ENCODE assay signal across 19 cellular contexts in the genomic region with DNA sequence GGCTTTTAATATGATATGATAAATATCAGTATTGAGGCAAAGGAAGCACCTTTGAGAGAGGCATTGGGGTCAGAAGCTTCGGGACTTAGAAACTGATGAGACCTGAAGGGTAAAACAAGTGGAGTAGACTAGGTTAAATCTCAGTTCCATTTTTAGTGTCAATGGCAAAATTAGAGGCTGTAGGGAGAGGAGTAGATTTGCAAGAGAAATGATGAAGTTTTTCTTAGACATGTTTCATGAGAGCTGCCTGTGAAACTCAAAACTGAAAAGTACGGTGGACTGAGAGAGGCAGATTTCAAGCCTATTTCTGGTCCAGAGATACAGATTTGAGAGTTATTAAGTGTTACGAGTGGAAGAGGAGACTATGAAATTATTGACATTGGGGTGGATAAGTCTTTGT.
DNase-seq lines count a peak whose midpoint lies in the region; ATAC-seq and TF ChIP-seq lines count a peak whose summit lies in the region.
"Had no signal": no experiment of that assay in that cellular context is flagged by ENCODE, and none has a peak within 500 bp of the region (broad histone marks: within the 10 kb centered on the region; RNA-seq: fewer than 3 reads in every experiment).

No MANE protein-coding gene starts in this region.

- DNase-seq in GM12865 (ENCODE audit: low read depth) (peak; percentile 12), mucosa of gallbladder (ENCODE audit: low spot score) (no peak), esophagus muscularis mucosa (ENCODE audit: extremely low spot score) (no peak), NCI-H748 (lab: John Stamatoyannopoulos, UW; ENCODE audit: unreplicated experiment) (no peak)
- DNase-seq: CD8-positive, alpha-beta memory T cell; DMS79 treated with DMSO at 0.1 percent for 48 hours; GM23248; HCEC 1CT; KBM-7; NCI-H1417 treated with DMSO at 0.1 percent for 48 hours; NCI-H2081; NCI-H510A; SW 1271 had no signal

- TF ChIP-seq CTCF in GM12865 (IDR thresholded peaks at IDR 0.05; ENCODE audit: insufficient read depth, low read depth, low read length, missing control alignments) (no peak), esophagus muscularis mucosa (IDR thresholded peaks at IDR 0.05) (no peak)

- no peaks in the 10 kb centered on the region for H3K36me3 ChIP-seq in esophagus muscularis mucosa

- ATAC-seq in GM21360 (IDR thresholded peaks at IDR 0.05; ENCODE audit: unreplicated experiment) (peak; percentile 60), HG02678 (IDR thresholded peaks at IDR 0.05; ENCODE audit: unreplicated experiment) (peak; percentile 68), HG03432 (IDR thresholded peaks at IDR 0.05; ENCODE audit: unreplicated experiment) (peak; percentile 66), GM21737 (IDR thresholded peaks at IDR 0.05; ENCODE audit: unreplicated experiment) (no peak)
- ATAC-seq: Panc1 had no signal

- no peaks in the 10 kb centered on the region for H3K4me1 ChIP-seq in esophagus muscularis mucosa

- 86% methylated on average over 3 of the region's 3 CpGs for WGBS in esophagus muscularis mucosa

- TF ChIP-seq EP300 in esophagus muscularis mucosa (IDR thresholded peaks at IDR 0.05) = no peak

- H3K27me3 ChIP-seq in esophagus muscularis mucosa = no peaks in the 10 kb centered on the region

- TF ChIP-seq POLR2A in esophagus muscularis mucosa (IDR thresholded peaks at IDR 0.05; ENCODE audit: low read depth) = no peak

- intact Hi-C loops in esophagus muscularis mucosa (cut with DNase I) = no loop called here

- H3K9me3 ChIP-seq in esophagus muscularis mucosa = no peaks in the 10 kb centered on the region

- H3K4me3 ChIP-seq in GM12865 (ENCODE audit: low read depth, low read length) = no peak overlapping the region
- H3K4me3 ChIP-seq in esophagus muscularis mucosa = no peak overlapping the region
- H3K4me3 ChIP-seq: GM23248 had no signal

- H3K27ac ChIP-seq in esophagus muscularis mucosa (replicated peaks in 1 of 4) = no peak overlapping the region
- H3K27ac ChIP-seq: 22Rv1, GM23248 had no signal
